In genomic region chr4:121227254-121227867, GRCh38 we compare ENCODE assay signal across 10 cellular contexts.
DNase-seq lines count a peak whose midpoint lies in the region; ATAC-seq, FAIRE-seq and TF ChIP-seq lines count a peak whose summit lies in the region.
"Had no signal": no experiment of that assay in that cellular context is flagged by ENCODE, and none has a peak within 500 bp of the region (broad histone marks: within the 10 kb centered on the region; RNA-seq: fewer than 3 reads in every experiment).

No MANE protein-coding gene starts in this region.

- no peak overlapping the region for H3K4me2 ChIP-seq in osteoblast (ENCODE audit: insufficient read depth, low read length)

- TF ChIP-seq CTCF in C4-2B (conservative IDR thresholded peaks at IDR 0.05) = peak; percentile 14; the same call in 1 of the 2 replicates
- no peak for TF ChIP-seq CTCF in WTC11 (IDR thresholded peaks at IDR 0.05)
- no peak for TF ChIP-seq CTCF in osteoblast (IDR thresholded peaks at IDR 0.05; ENCODE audit: extremely low read depth, low read depth, low read length)
- no peak for TF ChIP-seq CTCF in breast epithelium (IDR thresholded peaks at IDR 0.05)

- peak; percentile 85 for ATAC-seq in GM18909 (IDR thresholded peaks at IDR 0.05; ENCODE audit: poor library complexity, unreplicated experiment)
- ATAC-seq in HG02885 (IDR thresholded peaks at IDR 0.05; ENCODE audit: poor library complexity, unreplicated experiment) = peak; percentile 79
- ATAC-seq in WTC11 = peak; percentile 60

- H3K36me3 Mint-ChIP-seq in WTC11 = no peaks in the 10 kb centered on the region

- no peak for TF ChIP-seq POLR2A in breast epithelium (IDR thresholded peaks at IDR 0.05)

- H3K4me1 ChIP-seq in osteoblast (ENCODE audit: insufficient read depth, low read length) = no peaks in the 10 kb centered on the region
- no peaks in the 10 kb centered on the region for H3K4me1 ChIP-seq in breast epithelium
- H3K4me1 ChIP-seq: thyroid gland had no signal

- POLR2A ChIA-PET in WTC11 (lab: Charles Lee) = no interaction called here

- H3K9me3 ChIP-seq in osteoblast (ENCODE audit: low read depth, low read length) (no peaks in the 10 kb centered on the region), breast epithelium (no peaks in the 10 kb centered on the region)
- H3K9me3 ChIP-seq: Caco-2, thyroid gland had no signal

- no peak overlapping the region for H3K4me3 Mint-ChIP-seq in WTC11

- H3K79me2 ChIP-seq in osteoblast (ENCODE audit: insufficient read depth, low read length) = no peaks in the 10 kb centered on the region

- H4K20me1 ChIP-seq in osteoblast (ENCODE audit: insufficient read depth, low read length) = no peaks in the 10 kb centered on the region

- no peak for DNase-seq in WTC11 (ENCODE audit: low spot score)
- no peak for DNase-seq in osteoblast (ENCODE audit: insufficient read length, low spot score, missing footprints)
- no peak for DNase-seq in urothelium cell line (ENCODE audit: low spot score)
- DNase-seq in caudate nucleus (lab: John Stamatoyannopoulos, UW) = no peak
- no peak for DNase-seq in breast epithelium (ENCODE audit: low spot score in 2 of 2)
- DNase-seq: Caco-2, thyroid gland had no signal

- H2AFZ ChIP-seq in osteoblast (ENCODE audit: low read length) = no peak overlapping the region

- CTCF ChIA-PET in WTC11 (lab: Charles Lee) = interaction anchor here (0.6 to 1.7 kb wide), 5 partner anchors 12 to 35 kb away, joined by 3 to 7 read pairs (median 4); no protein-coding TSS in a partner anchor

- no peaks in the 10 kb centered on the region; the same call in 1 of the 2 replicates for H3K27me3 Mint-ChIP-seq in WTC11 (ENCODE audit: low read depth)

- H3K27me3 ChIP-seq in osteoblast (ENCODE audit: insufficient read depth, low read length) (peaks cover 2% of the 10 kb centered on the region), breast epithelium (no peaks in the 10 kb centered on the region)
- H3K27me3 ChIP-seq: thyroid gland had no signal

- H3K36me3 ChIP-seq in osteoblast (ENCODE audit: insufficient read depth, low read length) (no peaks in the 10 kb centered on the region), breast epithelium (no peaks in the 10 kb centered on the region)
- H3K36me3 ChIP-seq: thyroid gland had no signal

- intact Hi-C loops in breast epithelium (cut with DNase I; ENCODE audit: low total_unique reads) = no loop called here

- no peak overlapping the region for H3K27ac Mint-ChIP-seq in WTC11

- H3K9me3 Mint-ChIP-seq in WTC11 = no peaks in the 10 kb centered on the region

- H3K4me1 Mint-ChIP-seq in WTC11 = peaks cover 6% of the 10 kb centered on the region; the same call in 1 of the 2 replicates

- no peak overlapping the region for H3K4me3 ChIP-seq in osteoblast (ENCODE audit: insufficient read depth, low read length)
- no peak overlapping the region for H3K4me3 ChIP-seq in breast epithelium
- H3K4me3 ChIP-seq: thyroid gland had no signal

- FAIRE-seq in urothelium cell line (lab: Jason Lieb, UNC) = no peak

- H3K27ac ChIP-seq in C4-2B (no peak overlapping the region), osteoblast (ENCODE audit: low read depth, low read length) (no peak overlapping the region), caudate nucleus (ENCODE audit: low read depth, low read length) (no peak overlapping the region), breast epithelium (no peak overlapping the region)
- H3K27ac ChIP-seq: thyroid gland had no signal

TF ChIP-seq in WTC11, 78 proteins besides CTCF, POLR2A, EP300 and RAD21 (continues in another document):
- TF ChIP-seq, protein P1, sequence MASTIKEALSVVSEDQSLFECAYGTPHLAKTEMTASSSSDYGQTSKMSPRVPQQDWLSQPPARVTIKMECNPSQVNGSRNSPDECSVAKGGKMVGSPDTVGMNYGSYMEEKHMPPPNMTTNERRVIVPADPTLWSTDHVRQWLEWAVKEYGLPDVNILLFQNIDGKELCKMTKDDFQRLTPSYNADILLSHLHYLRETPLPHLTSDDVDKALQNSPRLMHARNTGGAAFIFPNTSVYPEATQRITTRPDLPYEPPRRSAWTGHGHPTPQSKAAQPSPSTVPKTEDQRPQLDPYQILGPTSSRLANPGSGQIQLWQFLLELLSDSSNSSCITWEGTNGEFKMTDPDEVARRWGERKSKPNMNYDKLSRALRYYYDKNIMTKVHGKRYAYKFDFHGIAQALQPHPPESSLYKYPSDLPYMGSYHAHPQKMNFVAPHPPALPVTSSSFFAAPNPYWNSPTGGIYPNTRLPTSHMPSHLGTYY (CRISPR knock-in tag; IDR thresholded peaks at IDR 0.05) = no peak
- TF ChIP-seq TEAD4 (CRISPR knock-in tag; IDR thresholded peaks at IDR 0.05) = no peak
- no peak for TF ChIP-seq MAX (CRISPR knock-in tag; IDR thresholded peaks at IDR 0.05)
- TF ChIP-seq ATF1 (CRISPR knock-in tag; IDR thresholded peaks at IDR 0.05) = no peak
- TF ChIP-seq NR2C2 (CRISPR knock-in tag; IDR thresholded peaks at IDR 0.05) = no peak
- TF ChIP-seq NFYB (CRISPR knock-in tag; conservative IDR thresholded peaks at IDR 0.05; ENCODE audit: low read depth) = no peak
- TF ChIP-seq IRF1 (CRISPR knock-in tag; IDR thresholded peaks at IDR 0.05) = no peak
- TF ChIP-seq ETV6 (CRISPR knock-in tag; IDR thresholded peaks at IDR 0.05) = no peak
- TF ChIP-seq, protein P2, sequence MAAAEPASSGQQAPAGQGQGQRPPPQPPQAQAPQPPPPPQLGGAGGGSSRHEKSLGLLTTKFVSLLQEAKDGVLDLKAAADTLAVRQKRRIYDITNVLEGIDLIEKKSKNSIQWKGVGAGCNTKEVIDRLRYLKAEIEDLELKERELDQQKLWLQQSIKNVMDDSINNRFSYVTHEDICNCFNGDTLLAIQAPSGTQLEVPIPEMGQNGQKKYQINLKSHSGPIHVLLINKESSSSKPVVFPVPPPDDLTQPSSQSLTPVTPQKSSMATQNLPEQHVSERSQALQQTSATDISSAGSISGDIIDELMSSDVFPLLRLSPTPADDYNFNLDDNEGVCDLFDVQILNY (CRISPR knock-in tag; IDR thresholded peaks at IDR 0.05) = no peak
- no peak for TF ChIP-seq ZNF219 (CRISPR knock-in tag; IDR thresholded peaks at IDR 0.05; ENCODE audit: borderline replicate concordance)
- TF ChIP-seq, protein P3, sequence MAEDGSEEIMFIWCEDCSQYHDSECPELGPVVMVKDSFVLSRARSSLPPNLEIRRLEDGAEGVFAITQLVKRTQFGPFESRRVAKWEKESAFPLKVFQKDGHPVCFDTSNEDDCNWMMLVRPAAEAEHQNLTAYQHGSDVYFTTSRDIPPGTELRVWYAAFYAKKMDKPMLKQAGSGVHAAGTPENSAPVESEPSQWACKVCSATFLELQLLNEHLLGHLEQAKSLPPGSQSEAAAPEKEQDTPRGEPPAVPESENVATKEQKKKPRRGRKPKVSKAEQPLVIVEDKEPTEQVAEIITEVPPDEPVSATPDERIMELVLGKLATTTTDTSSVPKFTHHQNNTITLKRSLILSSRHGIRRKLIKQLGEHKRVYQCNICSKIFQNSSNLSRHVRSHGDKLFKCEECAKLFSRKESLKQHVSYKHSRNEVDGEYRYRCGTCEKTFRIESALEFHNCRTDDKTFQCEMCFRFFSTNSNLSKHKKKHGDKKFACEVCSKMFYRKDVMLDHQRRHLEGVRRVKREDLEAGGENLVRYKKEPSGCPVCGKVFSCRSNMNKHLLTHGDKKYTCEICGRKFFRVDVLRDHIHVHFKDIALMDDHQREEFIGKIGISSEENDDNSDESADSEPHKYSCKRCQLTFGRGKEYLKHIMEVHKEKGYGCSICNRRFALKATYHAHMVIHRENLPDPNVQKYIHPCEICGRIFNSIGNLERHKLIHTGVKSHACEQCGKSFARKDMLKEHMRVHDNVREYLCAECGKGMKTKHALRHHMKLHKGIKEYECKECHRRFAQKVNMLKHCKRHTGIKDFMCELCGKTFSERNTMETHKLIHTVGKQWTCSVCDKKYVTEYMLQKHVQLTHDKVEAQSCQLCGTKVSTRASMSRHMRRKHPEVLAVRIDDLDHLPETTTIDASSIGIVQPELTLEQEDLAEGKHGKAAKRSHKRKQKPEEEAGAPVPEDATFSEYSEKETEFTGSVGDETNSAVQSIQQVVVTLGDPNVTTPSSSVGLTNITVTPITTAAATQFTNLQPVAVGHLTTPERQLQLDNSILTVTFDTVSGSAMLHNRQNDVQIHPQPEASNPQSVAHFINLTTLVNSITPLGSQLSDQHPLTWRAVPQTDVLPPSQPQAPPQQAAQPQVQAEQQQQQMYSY (CRISPR knock-in tag; IDR thresholded peaks at IDR 0.05) = no peak
- TF ChIP-seq ZNF423 (CRISPR knock-in tag; IDR thresholded peaks at IDR 0.05) = no peak
- no peak for TF ChIP-seq SMAD3 (CRISPR knock-in tag; IDR thresholded peaks at IDR 0.05; ENCODE audit: borderline replicate concordance)
- no peak for TF ChIP-seq TCF7 (CRISPR knock-in tag; IDR thresholded peaks at IDR 0.05; ENCODE audit: low read depth)
- TF ChIP-seq, protein P4, sequence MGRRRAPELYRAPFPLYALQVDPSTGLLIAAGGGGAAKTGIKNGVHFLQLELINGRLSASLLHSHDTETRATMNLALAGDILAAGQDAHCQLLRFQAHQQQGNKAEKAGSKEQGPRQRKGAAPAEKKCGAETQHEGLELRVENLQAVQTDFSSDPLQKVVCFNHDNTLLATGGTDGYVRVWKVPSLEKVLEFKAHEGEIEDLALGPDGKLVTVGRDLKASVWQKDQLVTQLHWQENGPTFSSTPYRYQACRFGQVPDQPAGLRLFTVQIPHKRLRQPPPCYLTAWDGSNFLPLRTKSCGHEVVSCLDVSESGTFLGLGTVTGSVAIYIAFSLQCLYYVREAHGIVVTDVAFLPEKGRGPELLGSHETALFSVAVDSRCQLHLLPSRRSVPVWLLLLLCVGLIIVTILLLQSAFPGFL (CRISPR knock-in tag; IDR thresholded peaks at IDR 0.05; ENCODE audit: borderline replicate concordance) = no peak
- no peak for TF ChIP-seq ZNF121 (CRISPR knock-in tag; IDR thresholded peaks at IDR 0.05)
- TF ChIP-seq, protein P5, sequence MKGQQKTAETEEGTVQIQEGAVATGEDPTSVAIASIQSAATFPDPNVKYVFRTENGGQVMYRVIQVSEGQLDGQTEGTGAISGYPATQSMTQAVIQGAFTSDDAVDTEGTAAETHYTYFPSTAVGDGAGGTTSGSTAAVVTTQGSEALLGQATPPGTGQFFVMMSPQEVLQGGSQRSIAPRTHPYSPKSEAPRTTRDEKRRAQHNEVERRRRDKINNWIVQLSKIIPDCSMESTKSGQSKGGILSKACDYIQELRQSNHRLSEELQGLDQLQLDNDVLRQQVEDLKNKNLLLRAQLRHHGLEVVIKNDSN (CRISPR knock-in tag; IDR thresholded peaks at IDR 0.05) = no peak
- no peak for TF ChIP-seq GTF2I (CRISPR knock-in tag; conservative IDR thresholded peaks at IDR 0.05)
